18 cellular contexts compared by ENCODE assay signal in genomic region chr9:105593145-105593544, GRCh38. TPM values are rescaled to one million over a fixed set of nuclear protein-coding genes. Genes with fewer than 3 reads are reported as not detected.
DNase-seq lines count a peak whose midpoint lies in the region; ATAC-seq and TF ChIP-seq lines count a peak whose summit lies in the region.
"Had no signal": no experiment of that assay in that cellular context is flagged by ENCODE, and none has a peak within 500 bp of the region (broad histone marks: within the 10 kb centered on the region; RNA-seq: fewer than 3 reads in every experiment).

No MANE protein-coding gene starts in this region.

- TF ChIP-seq CTCF in GM23338 (conservative IDR thresholded peaks at IDR 0.05; ENCODE audit: low read depth in 2 of 2) (no peak), WTC11 (IDR thresholded peaks at IDR 0.05) (no peak)

- H3K36me3 ChIP-seq in GM23338 (ENCODE audit: insufficient read depth): no peaks in the 10 kb centered on the region; the same call in 1 of the 2 replicates
- 0 out of 2 replicates have a peak, but pooled peaks cover 3% of the 10 kb centered on the region for H3K36me3 ChIP-seq in HUES48 (ENCODE audit: control insufficient read depth, insufficient read depth, low read length)

- no peaks in the 10 kb centered on the region for H3K79me2 ChIP-seq in GM23338 (replicated peaks; ENCODE audit: insufficient read depth)

- H3K9me3 Mint-ChIP-seq in GM23338 (peaks cover 4% of the 10 kb centered on the region; the same call in 2 of the 3 replicates), WTC11 (peaks cover 27% of the 10 kb centered on the region)
- peaks cover 10% of the 10 kb centered on the region for H3K9me3 Mint-ChIP-seq in activated CD4-positive, alpha-beta memory T cell treated with anti-CD3 and anti-CD28 coated beads, Interleukin-2, amount 10 ng/mL, durations not matched to agents 7 days and 5 days

- H3K4me2 ChIP-seq in GM23338: no peak overlapping the region
- H3K4me2 ChIP-seq: BLaER1 treated with 17β-estradiol and CSF1 and Interleukin-3, amounts not matched to agents 10 nM and 100 nM had no signal

- H3K9me3 ChIP-seq in HUES48 (ENCODE audit: control insufficient read depth, insufficient read depth, low read length): peaks cover 20% of the 10 kb centered on the region

- ATAC-seq in GM23338 (peak; percentile 76), WTC11 (peak; percentile 90), HG03521 (IDR thresholded peaks at IDR 0.05; ENCODE audit: unreplicated experiment) (no peak)
- ATAC-seq: CD8-positive, alpha-beta T cell had no signal

- H3K4me3 ChIP-seq in GM23338: no peak overlapping the region
- H3K4me3 ChIP-seq in HUES48 (ENCODE audit: low read depth, low read length): no peak overlapping the region
- H3K4me3 ChIP-seq: BLaER1 treated with 17β-estradiol and CSF1 and Interleukin-3, amounts not matched to agents 10 nM and 100 nM had no signal

- no peak overlapping the region for H3K27ac ChIP-seq in GM23338 (ENCODE audit: low read depth)
- H3K27ac ChIP-seq in HUES48 (ENCODE audit: low read depth, low read length): peak overlapping the region; percentile 43
- H3K27ac ChIP-seq: BLaER1 treated with 17β-estradiol and CSF1 and Interleukin-3, amounts not matched to agents 10 nM and 100 nM; C4-2B had no signal

- H3K27me3 ChIP-seq in GM23338 (ENCODE audit: insufficient read depth) (no peaks in the 10 kb centered on the region), HUES48 (ENCODE audit: control insufficient read depth, insufficient read depth, low read length) (no peaks in the 10 kb centered on the region)
- H3K27me3 ChIP-seq: BLaER1 treated with 17β-estradiol and CSF1 and Interleukin-3, amounts not matched to agents 10 nM and 100 nM had no signal

- H3K4me1 ChIP-seq in GM23338 (ENCODE audit: insufficient read depth): no peaks in the 10 kb centered on the region
- peaks cover 15% of the 10 kb centered on the region; the same call in 1 of the 2 replicates for H3K4me1 ChIP-seq in HUES48 (ENCODE audit: control insufficient read depth, insufficient read depth, low read length)
- H3K4me1 ChIP-seq: BLaER1 treated with 17β-estradiol and CSF1 and Interleukin-3, amounts not matched to agents 10 nM and 100 nM; Caco-2 had no signal

- POLR2A ChIA-PET in WTC11 (lab: Charles Lee) (no interaction called here), HEK293T (lab: Yijun Ruan, JAX) (no interaction called here)
- POLR2A ChIA-PET in activated CD4-positive, alpha-beta memory T cell treated with anti-CD3 and anti-CD28 coated beads, Interleukin-2, amount 10 ng/mL, durations not matched to agents 7 days and 5 days (lab: Charles Lee): no interaction called here

- no peak overlapping the region for H2AFZ ChIP-seq in GM23338

- H3K4me1 Mint-ChIP-seq in GM23338 (no peaks in the 10 kb centered on the region), WTC11 (no peaks in the 10 kb centered on the region)
- no peaks in the 10 kb centered on the region for H3K4me1 Mint-ChIP-seq in activated CD4-positive, alpha-beta memory T cell treated with anti-CD3 and anti-CD28 coated beads, Interleukin-2, amount 10 ng/mL, durations not matched to agents 7 days and 5 days
- H3K4me1 Mint-ChIP-seq: B cell had no signal

- no peaks in the 10 kb centered on the region for H4K20me1 ChIP-seq in GM23338 (replicated peaks; ENCODE audit: insufficient read depth)
- H4K20me1 ChIP-seq: BLaER1 treated with 17β-estradiol and CSF1 and Interleukin-3, amounts not matched to agents 10 nM and 100 nM had no signal

- CTCF ChIA-PET in WTC11 (lab: Charles Lee) (no interaction called here), HEK293T (lab: Yijun Ruan, JAX) (no interaction called here)
- CTCF ChIA-PET in activated CD4-positive, alpha-beta memory T cell treated with anti-CD3 and anti-CD28 coated beads, Interleukin-2, amount 10 ng/mL, durations not matched to agents 7 days and 5 days (lab: Charles Lee): no interaction called here

- no peaks in the 10 kb centered on the region; the same call in 1 of the 2 replicates for H3K9me2 ChIP-seq in GM23338 (ENCODE audit: insufficient read depth)

- H3K36me3 Mint-ChIP-seq in GM23338 (ENCODE audit: low read depth): peaks cover 23% of the 10 kb centered on the region
- peaks cover 8% of the 10 kb centered on the region for H3K36me3 Mint-ChIP-seq in WTC11
- H3K36me3 Mint-ChIP-seq in activated CD4-positive, alpha-beta memory T cell treated with anti-CD3 and anti-CD28 coated beads, Interleukin-2, amount 10 ng/mL, durations not matched to agents 7 days and 5 days (ENCODE audit: low read depth): peaks cover 27% of the 10 kb centered on the region

- no peaks in the 10 kb centered on the region for H3F3A ChIP-seq in GM23338 (replicated peaks; ENCODE audit: low read depth)

- H3K27ac Mint-ChIP-seq in GM23338 (no peak overlapping the region), WTC11 (no peak overlapping the region)
- no peak overlapping the region for H3K27ac Mint-ChIP-seq in activated CD4-positive, alpha-beta memory T cell treated with anti-CD3 and anti-CD28 coated beads, Interleukin-2, amount 10 ng/mL, durations not matched to agents 7 days and 5 days
- H3K27ac Mint-ChIP-seq: B cell; CD4-positive, alpha-beta T cell; CD8-positive, alpha-beta T cell had no signal

- H3K27me3 Mint-ChIP-seq in GM23338 (ENCODE audit: insufficient read depth, low read depth, poor library complexity): peaks cover 2% of the 10 kb centered on the region
- H3K27me3 Mint-ChIP-seq in WTC11 (ENCODE audit: low read depth): no peaks in the 10 kb centered on the region; the same call in 1 of the 2 replicates
- H3K27me3 Mint-ChIP-seq in activated CD4-positive, alpha-beta memory T cell treated with anti-CD3 and anti-CD28 coated beads, Interleukin-2, amount 10 ng/mL, durations not matched to agents 7 days and 5 days: no peaks in the 10 kb centered on the region
- H3K27me3 Mint-ChIP-seq: B cell; CD4-positive, alpha-beta T cell had no signal

- no peak overlapping the region for H3K4me3 Mint-ChIP-seq in GM23338
- no peak overlapping the region for H3K4me3 Mint-ChIP-seq in WTC11
- no peak overlapping the region for H3K4me3 Mint-ChIP-seq in activated CD4-positive, alpha-beta memory T cell treated with anti-CD3 and anti-CD28 coated beads, Interleukin-2, amount 10 ng/mL, durations not matched to agents 7 days and 5 days
- H3K4me3 Mint-ChIP-seq: B cell; CD4-positive, alpha-beta T cell; CD8-positive, alpha-beta T cell had no signal

- H3K9ac ChIP-seq in HUES48 (ENCODE audit: low read depth, low read length): no peak overlapping the region
- H3K9ac ChIP-seq: BLaER1 treated with 17β-estradiol and CSF1 and Interleukin-3, amounts not matched to agents 10 nM and 100 nM had no signal

- no peak for DNase-seq in GM23338 (ENCODE audit: low spot score)
- DNase-seq in WTC11 (ENCODE audit: low spot score): no peak
- no peak for DNase-seq in HEK293T (ENCODE audit: extremely low spot score)
- no peak for DNase-seq in activated CD4-positive, alpha-beta memory T cell treated with anti-CD3 and anti-CD28 coated beads, Interleukin-2, amount 10 ng/mL, durations not matched to agents 7 days and 5 days
- no peak for DNase-seq in effector CD8-positive, alpha-beta T cell (lab: John Stamatoyannopoulos, UW)
- DNase-seq: 8988T; AML-193; Caco-2; Calu3; CD4-positive, alpha-beta T cell; CD8-positive, alpha-beta T cell; DMS79 treated with DMSO at 0.1 percent for 48 hours; GF-D8 had no signal

TF ChIP-seq in GM23338, 12 proteins besides CTCF, POLR2A, EP300 and RAD21 (continues in another document):
- TF ChIP-seq ZNF114 (CRISPR knock-in tag; IDR thresholded peaks at IDR 0.05): no peak

TF ChIP-seq in WTC11, 78 proteins besides CTCF, POLR2A, EP300 and RAD21 (continues in another document):
- TF ChIP-seq FOXP4 (CRISPR knock-in tag; IDR thresholded peaks at IDR 0.05) (peak; percentile 13; the same call in 1 of the 2 replicates), NR1H2 (CRISPR knock-in tag; IDR thresholded peaks at IDR 0.05) (no peak), CBFB (CRISPR knock-in tag; IDR thresholded peaks at IDR 0.05; ENCODE audit: low read depth) (no peak), ZNF121 (CRISPR knock-in tag; IDR thresholded peaks at IDR 0.05) (no peak)

TF ChIP-seq in HEK293T, 16 proteins besides CTCF, POLR2A, EP300 and RAD21:
- TF ChIP-seq LEF1 (IDR thresholded peaks at IDR 0.05; ENCODE audit: borderline replicate concordance) (no peak), SP1 (IDR thresholded peaks at IDR 0.05) (no peak), ARNT (IDR thresholded peaks at IDR 0.05) (no peak), PKNOX1 (IDR thresholded peaks at IDR 0.05) (no peak), HDGF (IDR thresholded peaks at IDR 0.05; ENCODE audit: borderline replicate concordance) (no peak), CTBP1 (IDR thresholded peaks at IDR 0.05; ENCODE audit: borderline replicate concordance) (no peak), TARDBP (IDR thresholded peaks at IDR 0.05) (no peak), SUZ12 (IDR thresholded peaks at IDR 0.05) (no peak), ELF4 (IDR thresholded peaks at IDR 0.05) (no peak), FOXK2 (IDR thresholded peaks at IDR 0.05) (no peak), ZNF384 (IDR thresholded peaks at IDR 0.05) (no peak), FOXM1 (IDR thresholded peaks at IDR 0.05; ENCODE audit: borderline replicate concordance) (no peak), L3MBTL2 (conservative IDR thresholded peaks at IDR 0.05) (no peak), NFRKB (IDR thresholded peaks at IDR 0.05) (no peak), FOXA1 (IDR thresholded peaks at IDR 0.05) (no peak), BHLHE40 (IDR thresholded peaks at IDR 0.05; ENCODE audit: borderline replicate concordance) (no peak)
TF ChIP-seq in HEK293T: peak in this region for 0.

RNA-seq across cellular contexts. Expression of gene FKTN, which starts 35.2 kb away (rescaled TPM):
- 9.9 and 32.6 TPM in 2 replicates for total RNA-seq in GM23338 (2014; rRNA removed; shearing (Covaris generic))
- polyA plus RNA-seq in GM23338 (2016; fragmentation: Nextera tagmentation; extraction: Ambion mirVana): 4.7 and 6.8 TPM in 2 replicates
- total RNA-seq in WTC11 (2021): 10.8 to 15.1 TPM (median 14.5 TPM) in 3 replicates
- total RNA-seq in activated CD4-positive, alpha-beta memory T cell treated with anti-CD3 and anti-CD28 coated beads, Interleukin-2, amount 10 ng/mL, durations not matched to agents 7 days and 5 days: 10 to 100 TPM; 11.0 to 11.1 TPM
